ENCODE assay signal across 31 cellular contexts in genomic region chr17:47638903-47639302, GRCh38.
"Had no signal": no experiment of that assay in that cellular context is flagged by ENCODE, and none has a peak within 500 bp of the region (broad histone marks: within the 10 kb centered on the region; RNA-seq: fewer than 3 reads in every experiment).

No MANE protein-coding gene starts in this region.

- H3K9ac ChIP-seq: neural progenitor cell, parathyroid adenoma had no signal

- FAIRE-seq: urothelium cell line had no signal

- H3K27me3 Mint-ChIP-seq: naive thymus-derived CD4-positive, alpha-beta T cell; progenitor cell of endocrine pancreas; stimulated activated naive CD8-positive, alpha-beta T cell treated with anti-CD3 and anti-CD28 coated beads, Interleukin-15, amount 100 ng/mL, for 72 hours; type B pancreatic cell had no signal

- H3K4me3 Mint-ChIP-seq: naive thymus-derived CD4-positive, alpha-beta T cell; natural killer cell; nephron; neural progenitor cell; stimulated activated naive CD8-positive, alpha-beta T cell treated with anti-CD3 and anti-CD28 coated beads, Interleukin-15, amount 100 ng/mL, for 72 hours; type B pancreatic cell had no signal

- H3K36me3 Mint-ChIP-seq: natural killer cell had no signal

- H3K9me3 ChIP-seq: ovary, psoas muscle, right lobe of liver, sigmoid colon, spleen, thoracic aorta, thyroid gland, tibial nerve, vagina had no signal

- H3K4me1 Mint-ChIP-seq: nephron, neural progenitor cell had no signal

- DNase-seq: naive thymus-derived CD4-positive, alpha-beta T cell; natural killer cell; occipital lobe; ovary; posterior cingulate gyrus; psoas muscle; right cardiac atrium; right lobe of liver; sigmoid colon; spleen; stimulated activated CD4-positive, alpha-beta T cell treated with anti-CD3 and anti-CD28 coated beads, Interleukin-12 subunit alpha, Interleukin-12 subunit beta, amount 100 ng/mL, for 4 hours; stimulated activated CD4-positive, alpha-beta T cell treated with anti-CD3 and anti-CD28 coated beads, Interleukin-1b, Interleukin-23, amount 100 ng/mL, for 48 hours; stimulated activated CD4-positive, alpha-beta T cell treated with anti-CD3 and anti-CD28 coated beads, Interleukin-4, amount 100 ng/mL, for 1 hour; stimulated activated CD4-positive, alpha-beta T cell treated with anti-CD3 and anti-CD28 coated beads, Interleukin-4, amount 100 ng/mL, for 4 hours; stimulated activated CD8-positive, alpha-beta memory T cell treated with anti-CD3 and anti-CD28 coated beads, Interleukin-4, amount 100 ng/mL, for 48 hours; stimulated activated naive CD4-positive, alpha-beta T cell; stimulated activated naive CD8-positive, alpha-beta T cell treated with anti-CD3 and anti-CD28 coated beads, Interleukin-15, amount 100 ng/mL, for 72 hours; stimulated activated naive CD8-positive, alpha-beta T cell treated with anti-CD3 and anti-CD28 coated beads, Interleukin-15, Interleukin-2, amounts not matched to agents 100 U/mL and 50 U/mL, for 24 hours; substantia nigra; thyroid gland had no signal

- H3K27me3 ChIP-seq: neural progenitor cell, ovary, right lobe of liver, sigmoid colon, spleen, thyroid gland, tibial nerve, vagina had no signal

- H3K4me1 ChIP-seq: neural progenitor cell, parathyroid adenoma, right lobe of liver, sigmoid colon, thyroid gland, tibial nerve, vagina had no signal

- H3K4me3 ChIP-seq: neural progenitor cell, ovary, psoas muscle, right lobe of liver, sigmoid colon, skin epidermis, smooth muscle cell, spleen, thoracic aorta, thyroid gland, tibial nerve, vagina had no signal

- H3K9me3 Mint-ChIP-seq: naive thymus-derived CD4-positive, alpha-beta T cell; natural killer cell; nephron; neural progenitor cell; stimulated activated naive CD8-positive, alpha-beta T cell treated with anti-CD3 and anti-CD28 coated beads, Interleukin-15, amount 100 ng/mL, for 72 hours; type B pancreatic cell had no signal

- H3K27ac ChIP-seq: neural progenitor cell, ovary, parathyroid adenoma, psoas muscle, right lobe of liver, sigmoid colon, skin epidermis, spleen, thoracic aorta, thyroid gland, tibial nerve, vagina had no signal

- H3K4me2 ChIP-seq: neural progenitor cell, smooth muscle cell had no signal

- H3K36me3 ChIP-seq: neural progenitor cell, ovary, right lobe of liver, thoracic aorta, thyroid gland, vagina had no signal

- ATAC-seq: naive thymus-derived CD4-positive, alpha-beta T cell; natural killer cell; psoas muscle; right cardiac atrium; right lobe of liver; stimulated activated naive CD8-positive, alpha-beta T cell treated with anti-CD3 and anti-CD28 coated beads, Interleukin-15, amount 100 ng/mL, for 72 hours; stimulated activated naive CD8-positive, alpha-beta T cell treated with anti-CD3 and anti-CD28 coated beads, Interleukin-15, Interleukin-2, amounts not matched to agents 100 U/mL and 50 U/mL, for 24 hours had no signal

- H2AFZ ChIP-seq: neural progenitor cell, parathyroid adenoma had no signal

- H3K27ac Mint-ChIP-seq: natural killer cell; nephron; neural progenitor cell; stimulated activated naive CD8-positive, alpha-beta T cell treated with anti-CD3 and anti-CD28 coated beads, Interleukin-15, amount 100 ng/mL, for 72 hours; type B pancreatic cell had no signal
